Comparison of ENCODE assay signal across 17 cellular contexts in genomic region chr19:41133260-41133659, GRCh38. TPM values are rescaled to one million over a fixed set of nuclear protein-coding genes. Genes with fewer than 3 reads are reported as not detected.
"Had no signal": no experiment of that assay in that cellular context is flagged by ENCODE, and none has a peak within 500 bp of the region (broad histone marks: within the 10 kb centered on the region; RNA-seq: fewer than 3 reads in every experiment).

No MANE protein-coding gene starts in this region.

- H3K9me3 ChIP-seq: ovary, tibial artery had no signal

- H3K36me3 ChIP-seq: ovary, tibial artery, WERI-Rb-1 had no signal

- DNase-seq: activated CD4-positive, alpha-beta T cell treated with anti-CD3 and anti-CD28 coated beads for 4 hours; activated CD8-positive, alpha-beta memory T cell treated with anti-CD3 and anti-CD28 coated beads, Interleukin-2, amount 50 U/mL, for 4 hours; activated CD8-positive, alpha-beta T cell treated with anti-CD3 and anti-CD28 coated beads for 36 hours; activated naive CD4-positive, alpha-beta T cell treated with anti-CD3 and anti-CD28 coated beads for 36 hours; erythroblast; left cardiac atrium; mammary epithelial cell; ovary; tibial artery; WERI-Rb-1 had no signal

- H3K27me3 ChIP-seq: ovary, tibial artery had no signal

- H3K27ac ChIP-seq: ovary, tibial artery, WERI-Rb-1 had no signal

- ATAC-seq: activated CD8-positive, alpha-beta T cell treated with anti-CD3 and anti-CD28 coated beads for 36 hours; left cardiac atrium had no signal

- H3K4me3 ChIP-seq: ovary, tibial artery had no signal

- H3K4me3 Mint-ChIP-seq: activated naive CD4-positive, alpha-beta T cell treated with anti-CD3 and anti-CD28 coated beads for 36 hours had no signal

- H3K9me3 Mint-ChIP-seq: activated CD8-positive, alpha-beta T cell treated with anti-CD3 and anti-CD28 coated beads for 36 hours; activated naive CD4-positive, alpha-beta T cell treated with anti-CD3 and anti-CD28 coated beads for 36 hours; central memory CD8-positive, alpha-beta T cell had no signal

- H3K27ac Mint-ChIP-seq: activated CD8-positive, alpha-beta T cell treated with anti-CD3 and anti-CD28 coated beads for 36 hours; activated naive CD4-positive, alpha-beta T cell treated with anti-CD3 and anti-CD28 coated beads for 36 hours had no signal

- H3K36me3 Mint-ChIP-seq: brain had no signal

RNA-seq across cellular contexts. Expression of gene CYP2F1, which starts 19.0 kb away (rescaled TPM):
- total RNA-seq: activated CD8-positive, alpha-beta T cell treated with anti-CD3 and anti-CD28 coated beads for 36 hours; activated naive CD4-positive, alpha-beta T cell treated with anti-CD3 and anti-CD28 coated beads for 36 hours; glomerular endothelial cell; left cardiac atrium; mammary epithelial cell; ovary; renal cortical epithelial cell; skeletal muscle tissue had no signal
- polyA plus RNA-seq: mammary epithelial cell, neural cell, ovary had no signal

RNA-seq across cellular contexts. Expression of gene CYP2A13, which starts 45.0 kb away (rescaled TPM):
- total RNA-seq: activated CD8-positive, alpha-beta T cell treated with anti-CD3 and anti-CD28 coated beads for 36 hours; activated naive CD4-positive, alpha-beta T cell treated with anti-CD3 and anti-CD28 coated beads for 36 hours; glomerular endothelial cell; left cardiac atrium; mammary epithelial cell; mononuclear cell; ovary; renal cortical epithelial cell; skeletal muscle tissue had no signal
- polyA plus RNA-seq: mammary epithelial cell, neural cell, ovary had no signal

RNA-seq across cellular contexts. Expression of gene CYP2S1, which starts 59.8 kb away (rescaled TPM):
- total RNA-seq: activated CD8-positive, alpha-beta T cell treated with anti-CD3 and anti-CD28 coated beads for 36 hours had no signal
- polyA plus RNA-seq: neural cell had no signal
